ENCODE assay signal across 8 cellular contexts in the genomic region with DNA sequence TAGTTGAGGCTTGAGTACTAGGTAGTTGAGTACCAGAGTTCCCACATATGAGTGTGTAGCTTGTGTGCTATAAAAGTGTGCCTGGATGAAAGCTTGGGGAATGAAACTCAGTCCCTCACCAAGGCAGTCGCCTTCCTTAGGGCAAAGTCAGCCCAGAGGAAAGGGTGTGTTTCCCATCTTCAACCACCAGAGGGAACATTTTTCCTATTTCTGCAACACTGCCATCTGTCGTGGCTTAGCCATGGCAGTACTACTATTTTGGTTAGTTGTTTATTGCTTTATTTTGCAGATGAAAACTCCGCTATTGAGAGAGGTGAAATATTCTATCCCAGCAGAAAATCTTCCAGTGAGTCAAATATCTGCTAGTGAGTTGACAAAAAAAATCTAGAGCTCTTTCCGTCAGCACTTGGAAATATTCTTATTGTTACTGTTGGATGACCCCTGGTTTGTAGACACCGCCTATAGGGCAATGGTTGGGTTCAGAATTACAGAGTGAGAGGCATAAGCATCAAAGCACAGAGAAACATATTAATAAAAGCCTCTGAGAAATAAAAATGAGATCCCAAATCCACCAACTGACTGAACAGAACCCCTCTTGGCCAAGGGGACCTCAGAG.
A peak's percentile ranks its signal among the peaks of the same experiment; 100 is the strongest.
DNase-seq lines count a peak whose midpoint lies in the region; ATAC-seq and TF ChIP-seq lines count a peak whose summit lies in the region.

No MANE protein-coding gene starts in this region.

- POLR2A ChIA-PET in CD8-positive, alpha-beta T cell (lab: Charles Lee): no interaction called here
- POLR2A ChIA-PET in activated CD8-positive, alpha-beta T cell treated with anti-CD3 and anti-CD28 coated beads, Interleukin-2, amount 10 ng/mL, durations not matched to agents 7 days and 5 days (lab: Charles Lee): no interaction called here

- H3K9me3 Mint-ChIP-seq in CD8-positive, alpha-beta T cell: no peaks in the 10 kb centered on the region
- H3K9me3 Mint-ChIP-seq in activated CD8-positive, alpha-beta T cell treated with anti-CD3 and anti-CD28 coated beads, Interleukin-2, amount 10 ng/mL, durations not matched to agents 7 days and 5 days (ENCODE audit: insufficient read depth): no peaks in the 10 kb centered on the region

- H3K36me3 Mint-ChIP-seq in CD8-positive, alpha-beta T cell: no peaks in the 10 kb centered on the region
- no peaks in the 10 kb centered on the region for H3K36me3 Mint-ChIP-seq in activated CD8-positive, alpha-beta T cell treated with anti-CD3 and anti-CD28 coated beads, Interleukin-2, amount 10 ng/mL, durations not matched to agents 7 days and 5 days (ENCODE audit: low read depth)

- WGBS in psoas muscle, 3 donors: 33 to 40% (median 39%) methylated on average over 5 of the region's 5 CpGs

- H3K27me3 Mint-ChIP-seq in CD8-positive, alpha-beta T cell (ENCODE audit: low read depth): peaks cover 10% of the 10 kb centered on the region
- H3K27me3 Mint-ChIP-seq in activated CD8-positive, alpha-beta T cell treated with anti-CD3 and anti-CD28 coated beads, Interleukin-2, amount 10 ng/mL, durations not matched to agents 7 days and 5 days (ENCODE audit: low read depth): peaks cover 14% of the 10 kb centered on the region

- DNase-seq in CD8-positive, alpha-beta T cell: no peak
- DNase-seq in GM13977 (ENCODE audit: low spot score): peak; percentile 18
- DNase-seq in NCI-H2029 (lab: John Stamatoyannopoulos, UW): peak; percentile 2
- peak; percentile 41 for DNase-seq in activated CD8-positive, alpha-beta T cell treated with anti-CD3 and anti-CD28 coated beads, Interleukin-2, amount 10 ng/mL, durations not matched to agents 7 days and 5 days
- peak; percentile 59 to 79 for DNase-seq in cardiac muscle cell (ENCODE audit: low read depth in 1 of 2, low spot score in 1 of 2)
- DNase-seq in psoas muscle: no peak

- TF ChIP-seq CTCF in CD8-positive, alpha-beta T cell (IDR thresholded peaks at IDR 0.05): peak; percentile 67
- peak; percentile 76 for TF ChIP-seq CTCF in GM13977 (IDR thresholded peaks at IDR 0.05; ENCODE audit: extremely low read depth, insufficient read depth, missing control alignments)
- TF ChIP-seq CTCF in cardiac muscle cell (IDR thresholded peaks at IDR 0.05; ENCODE audit: low read depth, low read length): peak; percentile 85
- TF ChIP-seq CTCF in psoas muscle (IDR thresholded peaks at IDR 0.05): peak; percentile 70

- H3K36me3 ChIP-seq in CD8-positive, alpha-beta T cell (ENCODE audit: insufficient read depth, low read length): no peaks in the 10 kb centered on the region
- H3K36me3 ChIP-seq in cardiac muscle cell: no peaks in the 10 kb centered on the region
- no peaks in the 10 kb centered on the region for H3K36me3 ChIP-seq in psoas muscle (ENCODE audit: insufficient read depth in 1 of 2, low read depth in 1 of 2)

- no peaks in the 10 kb centered on the region for H3K27me3 ChIP-seq in CD8-positive, alpha-beta T cell (ENCODE audit: insufficient read depth, low read length)
- H3K27me3 ChIP-seq in cardiac muscle cell (no peaks in the 10 kb centered on the region), psoas muscle (ENCODE audit: insufficient read depth in 3 of 3, low read length in 2 of 3) (no peaks in the 10 kb centered on the region)

- in situ Hi-C loops in GM13977 (cut with MboI; ENCODE audit: low pct_unique_long_range_greater_than_20kb, low sequenced_read_pairs, unreplicated experiment): no loop called here

- H3K4me1 ChIP-seq in CD8-positive, alpha-beta T cell (ENCODE audit: insufficient read depth, low read length): no peaks in the 10 kb centered on the region
- H3K4me1 ChIP-seq in cardiac muscle cell (ENCODE audit: low read depth) (peaks cover 5% of the 10 kb centered on the region), psoas muscle (no peaks in the 10 kb centered on the region)

- peaks cover 5% of the 10 kb centered on the region for H3K4me1 Mint-ChIP-seq in CD8-positive, alpha-beta T cell (ENCODE audit: low read depth)
- H3K4me1 Mint-ChIP-seq in activated CD8-positive, alpha-beta T cell treated with anti-CD3 and anti-CD28 coated beads, Interleukin-2, amount 10 ng/mL, durations not matched to agents 7 days and 5 days (ENCODE audit: low read depth): peaks cover 5% of the 10 kb centered on the region

- H3K4me3 Mint-ChIP-seq in CD8-positive, alpha-beta T cell: no peak overlapping the region
- H3K4me3 Mint-ChIP-seq in activated CD8-positive, alpha-beta T cell treated with anti-CD3 and anti-CD28 coated beads, Interleukin-2, amount 10 ng/mL, durations not matched to agents 7 days and 5 days: no peak overlapping the region

- H3K27ac ChIP-seq in CD8-positive, alpha-beta T cell (ENCODE audit: low read depth, low read length): no peak overlapping the region
- H3K27ac ChIP-seq in cardiac muscle cell (no peak overlapping the region), psoas muscle (no peak overlapping the region)

- intact Hi-C loops in CD8-positive, alpha-beta T cell (cut with DNase I, micrococcal nuclease): loop anchor here (2.0 to 10.0 kb wide), 4 partner anchors 386 to 850 kb away; no protein-coding TSS in a partner anchor
- intact Hi-C loops in psoas muscle (cut with DNase I): loop anchor here (2.0 to 10.0 kb wide), 2 partner anchors 234 to 240 kb away; a partner anchor contains a TSS

- CTCF ChIA-PET in CD8-positive, alpha-beta T cell (lab: Charles Lee): interaction anchor here (0.9 to 3.4 kb wide), 8 partner anchors 9 to 759 kb away, joined by 3 to 10 read pairs (median 3); no protein-coding TSS in a partner anchor
- CTCF ChIA-PET in activated CD8-positive, alpha-beta T cell treated with anti-CD3 and anti-CD28 coated beads, Interleukin-2, amount 10 ng/mL, durations not matched to agents 7 days and 5 days (lab: Charles Lee): interaction anchor here (1.0 to 3.5 kb wide), 6 partner anchors 9 to 764 kb away, joined by 3 to 21 read pairs (median 4); no protein-coding TSS in a partner anchor

- ATAC-seq in CD8-positive, alpha-beta T cell: no peak
- ATAC-seq in HG02885 (IDR thresholded peaks at IDR 0.05; ENCODE audit: poor library complexity, unreplicated experiment) (peak; percentile 61), psoas muscle (peak in 2 of 4 donors; percentile 46 to 63), GM18870 (IDR thresholded peaks at IDR 0.05; ENCODE audit: unreplicated experiment) (no peak)
- ATAC-seq in activated CD8-positive, alpha-beta T cell treated with anti-CD3 and anti-CD28 coated beads, Interleukin-2, amount 10 ng/mL, durations not matched to agents 7 days and 5 days: peak; percentile 68

- H3K4me3 ChIP-seq in CD8-positive, alpha-beta T cell (ENCODE audit: low read depth, low read length): no peak overlapping the region
- no peak overlapping the region for H3K4me3 ChIP-seq in cardiac muscle cell
- no peak overlapping the region for H3K4me3 ChIP-seq in psoas muscle

- H3K27ac Mint-ChIP-seq in CD8-positive, alpha-beta T cell: no peak overlapping the region
- no peak overlapping the region for H3K27ac Mint-ChIP-seq in activated CD8-positive, alpha-beta T cell treated with anti-CD3 and anti-CD28 coated beads, Interleukin-2, amount 10 ng/mL, durations not matched to agents 7 days and 5 days

- H3K9me3 ChIP-seq in CD8-positive, alpha-beta T cell (ENCODE audit: low read length): no peaks in the 10 kb centered on the region
- H3K9me3 ChIP-seq in cardiac muscle cell (ENCODE audit: low read depth) (no peaks in the 10 kb centered on the region), psoas muscle (no peaks in the 10 kb centered on the region)

Comparison
In these comparisons a context has a peak if more than half of its experiments do, and no peak if none do; other contexts are left out.
1. ATAC-seq: peak in HG02885 (single experiment) and activated CD8-positive, alpha-beta T cell treated with anti-CD3 and anti-CD28 coated beads, Interleukin-2, amount 10 ng/mL, durations not matched to agents 7 days and 5 days (single experiment); none in CD8-positive, alpha-beta T cell (single experiment) and GM18870 (single experiment).
2. DNase-seq: peak in GM13977 (single experiment), NCI-H2029 (single experiment), activated CD8-positive, alpha-beta T cell treated with anti-CD3 and anti-CD28 coated beads, Interleukin-2, amount 10 ng/mL, durations not matched to agents 7 days and 5 days (single experiment) and cardiac muscle cell (2 of 2); none in CD8-positive, alpha-beta T cell (0 of 7) and psoas muscle (0 of 2).
3. Peak in every context shown above with its lines, with median percentiles within 50 percentile points of each other: CTCF ChIP-seq.